In the genomic region with DNA sequence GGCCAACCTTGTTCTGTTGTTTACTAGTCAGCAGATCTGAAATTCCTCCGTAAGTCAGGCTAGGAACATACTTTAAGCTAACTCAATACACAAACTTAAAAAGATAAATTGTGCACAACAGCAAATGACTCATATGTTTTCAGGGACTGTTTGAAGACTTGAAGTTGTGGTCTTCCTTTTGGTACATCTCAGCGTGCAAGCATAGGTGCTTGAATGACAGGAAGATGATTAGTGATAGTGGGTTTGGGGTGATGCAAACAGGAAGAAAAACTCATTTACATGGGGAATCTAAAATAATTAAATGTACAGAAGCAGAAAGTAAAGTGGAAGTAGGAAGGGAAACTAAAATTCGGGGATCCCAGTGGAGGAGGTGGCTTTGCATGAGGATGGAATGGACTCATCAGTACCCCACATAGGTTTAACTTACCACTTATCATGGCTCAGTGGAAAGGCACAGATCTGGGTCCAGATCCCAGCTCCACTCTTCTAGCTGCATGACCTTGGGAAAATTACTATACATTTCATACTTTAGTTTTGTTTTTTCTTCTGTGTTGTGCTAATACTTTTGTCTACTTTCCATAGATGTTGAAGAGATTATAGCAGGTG, we compare ENCODE assay signal across 18 cellular contexts.
DNase-seq lines count a peak whose midpoint lies in the region; ATAC-seq, FAIRE-seq and TF ChIP-seq lines count a peak whose summit lies in the region.
"Had no signal": no experiment of that assay in that cellular context is flagged by ENCODE, and none has a peak within 500 bp of the region (broad histone marks: within the 10 kb centered on the region; RNA-seq: fewer than 3 reads in every experiment).

No MANE protein-coding gene starts in this region.

- intact Hi-C loops in CD4-positive, alpha-beta T cell (cut with DNase I, micrococcal nuclease) = loop anchor here in 1 of 2 experiments (2.0 kb wide), 1 partner anchor 27 kb away; no protein-coding TSS in a partner anchor
- intact Hi-C loops in activated T-helper 1 cell treated with anti-CD3 and anti-CD28 coated beads, Interleukin-12 subunit alpha, Interleukin-12 subunit beta, Interleukin-2, Interleukin-4 antibody, amounts not matched to agents 30 ng/mL and 10 ng/mL and 1 ng/mL, durations not matched to agents 14 hours and 24 hours and 36 hours (cut with micrococcal nuclease) = loop anchor here (1.0 kb wide), 1 partner anchor 12 kb away; no protein-coding TSS in a partner anchor
- intact Hi-C loops in Caco-2 (cut with micrococcal nuclease; ENCODE audit: unreplicated experiment) (no loop called here), uterus (cut with DNase I; ENCODE audit: low total_unique reads) (no loop called here)

- no peak overlapping the region for H3K27ac ChIP-seq in CD4-positive, alpha-beta T cell (ENCODE audit: low read depth, low read length)
- H3K27ac ChIP-seq in mesenchymal stem cell (ENCODE audit: low read length, poor library complexity, severe bottlenecking) (no peak overlapping the region), uterus (no peak overlapping the region)
- H3K27ac ChIP-seq: adrenal gland, epithelial cell of prostate had no signal

- no peak for TF ChIP-seq CTCF in CD4-positive, alpha-beta T cell (IDR thresholded peaks at IDR 0.05)
- TF ChIP-seq CTCF in Caco-2 (IDR thresholded peaks at IDR 0.05; ENCODE audit: insufficient read depth in 1 of 2, low read depth in 1 of 2, low read length in 1 of 2, severe bottlenecking in 1 of 2, unreplicated experiment in 1 of 2) (no peak), uterus (IDR thresholded peaks at IDR 0.05) (no peak)

- peak in 2 of 10 experiments; percentile 13 to 14 for DNase-seq in CD4-positive, alpha-beta T cell
- DNase-seq in GM12892 (ENCODE audit: insufficient read length) = no peak
- no peak for DNase-seq in activated T-helper 1 cell treated with anti-CD3 and anti-CD28 coated beads, Interleukin-12 subunit alpha, Interleukin-12 subunit beta, Interleukin-2, Interleukin-4 antibody, amounts not matched to agents 30 ng/mL and 10 ng/mL and 1 ng/mL, durations not matched to agents 14 hours and 24 hours and 36 hours (ENCODE audit: low spot score)
- peak; percentile 53 for DNase-seq in mesenchymal stem cell
- no peak for DNase-seq in Caco-2
- DNase-seq in uterus = no peak
- DNase-seq: activated CD4-positive, alpha-beta T cell treated with anti-CD3 and anti-CD28 coated beads for 1 hour; adrenal gland; islet precursor cell; MG63; NCI-H2081 had no signal

- H2AFZ ChIP-seq in mesenchymal stem cell (ENCODE audit: low read depth, low read length) = no peak overlapping the region

- no peak overlapping the region for H2BK120ac ChIP-seq in mesenchymal stem cell (ENCODE audit: low read depth, low read length)

- no peak overlapping the region for H2BK12ac ChIP-seq in mesenchymal stem cell (ENCODE audit: low read length in 2 of 2)

- H3K79me1 ChIP-seq in mesenchymal stem cell (replicated peaks; ENCODE audit: low read length, poor library complexity, severe bottlenecking) = no peaks in the 10 kb centered on the region

- peaks cover 17% of the 10 kb centered on the region for H3K4me1 Mint-ChIP-seq in CD4-positive, alpha-beta T cell (ENCODE audit: low read depth)
- peaks cover 26% of the 10 kb centered on the region for H3K4me1 Mint-ChIP-seq in activated T-helper 1 cell treated with anti-CD3 and anti-CD28 coated beads, Interleukin-12 subunit alpha, Interleukin-12 subunit beta, Interleukin-2, Interleukin-4 antibody, amounts not matched to agents 30 ng/mL and 10 ng/mL and 1 ng/mL, durations not matched to agents 14 hours and 24 hours and 36 hours (ENCODE audit: low read depth)
- H3K4me1 Mint-ChIP-seq in Caco-2 (ENCODE audit: low read depth, unreplicated experiment) = peaks cover 11% of the 10 kb centered on the region
- H3K4me1 Mint-ChIP-seq: B cell; stimulated activated memory B cell treated with anti-CD40 and anti-IgM and Interleukin-4, amounts not matched to agents 10 μg/mL and 1 μg/mL and 100 μg/mL, for 72 hours had no signal

- no peak overlapping the region for H3K9ac ChIP-seq in mesenchymal stem cell (ENCODE audit: low read length)

- peak overlapping the region; percentile 66 for H3K27ac Mint-ChIP-seq in CD4-positive, alpha-beta T cell
- H3K27ac Mint-ChIP-seq in activated T-helper 1 cell treated with anti-CD3 and anti-CD28 coated beads, Interleukin-12 subunit alpha, Interleukin-12 subunit beta, Interleukin-2, Interleukin-4 antibody, amounts not matched to agents 30 ng/mL and 10 ng/mL and 1 ng/mL, durations not matched to agents 14 hours and 24 hours and 36 hours = peak overlapping the region; percentile 49
- no peak overlapping the region for H3K27ac Mint-ChIP-seq in Caco-2 (ENCODE audit: unreplicated experiment)
- H3K27ac Mint-ChIP-seq: B cell; stimulated activated memory B cell treated with anti-CD40 and anti-IgM and Interleukin-4, amounts not matched to agents 10 μg/mL and 1 μg/mL and 100 μg/mL, for 72 hours had no signal

- no peak overlapping the region for H2BK5ac ChIP-seq in mesenchymal stem cell (ENCODE audit: low read depth, low read length, poor library complexity, severe bottlenecking)

- peak; percentile 87 for ATAC-seq in CD4-positive, alpha-beta T cell (ENCODE audit: poor library complexity)
- ATAC-seq in GM18858 (IDR thresholded peaks at IDR 0.05; ENCODE audit: unreplicated experiment) = no peak
- no peak for ATAC-seq in GM18520 (IDR thresholded peaks at IDR 0.05; ENCODE audit: unreplicated experiment)
- ATAC-seq: sciatic nerve; stimulated activated memory B cell treated with anti-CD40 and anti-IgM and Interleukin-4, amounts not matched to agents 10 μg/mL and 1 μg/mL and 100 μg/mL, for 72 hours had no signal

- no peaks in the 10 kb centered on the region for H3K9me3 Mint-ChIP-seq in CD4-positive, alpha-beta T cell
- H3K9me3 Mint-ChIP-seq in activated T-helper 1 cell treated with anti-CD3 and anti-CD28 coated beads, Interleukin-12 subunit alpha, Interleukin-12 subunit beta, Interleukin-2, Interleukin-4 antibody, amounts not matched to agents 30 ng/mL and 10 ng/mL and 1 ng/mL, durations not matched to agents 14 hours and 24 hours and 36 hours = no peaks in the 10 kb centered on the region
- H3K9me3 Mint-ChIP-seq in Caco-2 (ENCODE audit: unreplicated experiment) = no peaks in the 10 kb centered on the region
- H3K9me3 Mint-ChIP-seq: stimulated activated memory B cell treated with anti-CD40 and anti-IgM and Interleukin-4, amounts not matched to agents 10 μg/mL and 1 μg/mL and 100 μg/mL, for 72 hours had no signal

- no peak overlapping the region for H3K18ac ChIP-seq in mesenchymal stem cell (ENCODE audit: low read depth in 1 of 2, low read length in 2 of 2)

- FAIRE-seq in GM12892 (lab: Jason Lieb, UNC) = peak; percentile 60
- FAIRE-seq: H1 had no signal

- no TSS peak for BruUV-seq in Caco-2 (replicated peaks; lab: Mats Ljungman, UMichigan)

- no peak overlapping the region for H3K4me2 ChIP-seq in mesenchymal stem cell (ENCODE audit: low read length, poor library complexity, severe bottlenecking)

- POLR2A ChIA-PET in CD4-positive, alpha-beta T cell (lab: Charles Lee) = interaction anchor here (0.8 to 2.1 kb wide), 6 partner anchors 12 to 114 kb away, joined by 3 to 8 read pairs (median 5); no protein-coding TSS in a partner anchor
- POLR2A ChIA-PET in Caco-2 (lab: Charles Lee) = no interaction called here

- no peaks in the 10 kb centered on the region for H3K9me3 ChIP-seq in CD4-positive, alpha-beta T cell (ENCODE audit: control insufficient read depth, low read length)
- H3K9me3 ChIP-seq in mesenchymal stem cell (ENCODE audit: control insufficient read depth, low read length) (no peaks in the 10 kb centered on the region), Caco-2 (no peaks in the 10 kb centered on the region), uterus (no peaks in the 10 kb centered on the region)
- H3K9me3 ChIP-seq: adrenal gland, MG63 had no signal

- no peaks in the 10 kb centered on the region for H3K4me1 ChIP-seq in mesenchymal stem cell (ENCODE audit: control insufficient read depth, insufficient read depth, low read depth, low read length)
- no peaks in the 10 kb centered on the region for H3K4me1 ChIP-seq in Caco-2
- no peaks in the 10 kb centered on the region for H3K4me1 ChIP-seq in uterus
- H3K4me1 ChIP-seq: adrenal gland had no signal

- no peak for TF ChIP-seq POLR2A in GM12892 (IDR thresholded peaks at IDR 0.05; ENCODE audit: low read depth, low read length)
- no peak for TF ChIP-seq POLR2A in uterus (IDR thresholded peaks at IDR 0.05)

- H4K8ac ChIP-seq in mesenchymal stem cell (ENCODE audit: low read length) = no peak overlapping the region

- no peak overlapping the region for H3K14ac ChIP-seq in mesenchymal stem cell (ENCODE audit: low read length in 2 of 2)

- H3K23ac ChIP-seq in mesenchymal stem cell (ENCODE audit: low read length in 2 of 2) = no peak overlapping the region

- no peaks in the 10 kb centered on the region for H3K36me3 ChIP-seq in mesenchymal stem cell (ENCODE audit: control insufficient read depth in 1 of 2, insufficient read depth in 2 of 2, low read depth in 1 of 2, low read length in 2 of 2)
- H3K36me3 ChIP-seq in Caco-2 (ENCODE audit: control insufficient read depth, insufficient read depth, low read length) = no peaks in the 10 kb centered on the region
- no peaks in the 10 kb centered on the region for H3K36me3 ChIP-seq in uterus
- H3K36me3 ChIP-seq: adrenal gland, MG63 had no signal

- H3K27me3 Mint-ChIP-seq in CD4-positive, alpha-beta T cell = no peaks in the 10 kb centered on the region
- peaks cover 2% of the 10 kb centered on the region for H3K27me3 Mint-ChIP-seq in activated T-helper 1 cell treated with anti-CD3 and anti-CD28 coated beads, Interleukin-12 subunit alpha, Interleukin-12 subunit beta, Interleukin-2, Interleukin-4 antibody, amounts not matched to agents 30 ng/mL and 10 ng/mL and 1 ng/mL, durations not matched to agents 14 hours and 24 hours and 36 hours (ENCODE audit: insufficient read depth)
- H3K27me3 Mint-ChIP-seq in Caco-2 (ENCODE audit: insufficient read depth, unreplicated experiment) = no peaks in the 10 kb centered on the region

- H3K4ac ChIP-seq in mesenchymal stem cell (ENCODE audit: low read depth in 1 of 2, low read length in 2 of 2) = no peak overlapping the region

- H2AK5ac ChIP-seq in mesenchymal stem cell (ENCODE audit: low read length, severe bottlenecking) = no peak overlapping the region

- CTCF ChIA-PET in CD4-positive, alpha-beta T cell (lab: Charles Lee) = interaction anchor here (1.6 to 3.0 kb wide), 3 partner anchors 18 to 78 kb away, joined by 4 to 12 read pairs (median 12); no protein-coding TSS in a partner anchor
- CTCF ChIA-PET in Caco-2 (lab: Charles Lee) = interaction anchor here (0.6 kb wide), 1 partner anchor 78 kb away, joined by 3 read pairs; no protein-coding TSS in a partner anchor

- H3K4me3 Mint-ChIP-seq in CD4-positive, alpha-beta T cell = peak overlapping the region; percentile 16
- H3K4me3 Mint-ChIP-seq in activated T-helper 1 cell treated with anti-CD3 and anti-CD28 coated beads, Interleukin-12 subunit alpha, Interleukin-12 subunit beta, Interleukin-2, Interleukin-4 antibody, amounts not matched to agents 30 ng/mL and 10 ng/mL and 1 ng/mL, durations not matched to agents 14 hours and 24 hours and 36 hours = peak overlapping the region; percentile 5
- H3K4me3 Mint-ChIP-seq in Caco-2 (ENCODE audit: unreplicated experiment) = no peak overlapping the region
- H3K4me3 Mint-ChIP-seq: B cell; stimulated activated memory B cell treated with anti-CD40 and anti-IgM and Interleukin-4, amounts not matched to agents 10 μg/mL and 1 μg/mL and 100 μg/mL, for 72 hours had no signal

- 54% methylated on average over 2 of the region's 3 CpGs for WGBS in mesenchymal stem cell

- H3K4me3 ChIP-seq in mesenchymal stem cell (ENCODE audit: insufficient read depth in 1 of 2, low read depth in 1 of 2, low read length in 2 of 2) = no peak overlapping the region
- no peak overlapping the region for H3K4me3 ChIP-seq in Caco-2 (ENCODE audit: low read depth, low read length)
- no peak overlapping the region for H3K4me3 ChIP-seq in uterus
- H3K4me3 ChIP-seq: adrenal gland, MG63 had no signal

- H4K91ac ChIP-seq in mesenchymal stem cell (ENCODE audit: low read length) = no peak overlapping the region

- no peak overlapping the region for H2BK15ac ChIP-seq in mesenchymal stem cell (ENCODE audit: low read depth, poor library complexity, severe bottlenecking)

- H3K27me3 ChIP-seq in CD4-positive, alpha-beta T cell (ENCODE audit: control insufficient read depth, insufficient read depth, low read length) = no peaks in the 10 kb centered on the region
- H3K27me3 ChIP-seq in mesenchymal stem cell (ENCODE audit: control insufficient read depth in 1 of 2, insufficient read depth in 1 of 2, low read length in 2 of 2) = peaks cover 4 to 7% of the 10 kb centered on the region in 2 experiments
- H3K27me3 ChIP-seq in Caco-2 (replicated peaks; ENCODE audit: control insufficient read depth, insufficient read depth, low read length) = no peaks in the 10 kb centered on the region
- no peaks in the 10 kb centered on the region for H3K27me3 ChIP-seq in uterus
- H3K27me3 ChIP-seq: adrenal gland, MG63 had no signal

- no peaks in the 10 kb centered on the region for H3K36me3 Mint-ChIP-seq in CD4-positive, alpha-beta T cell (ENCODE audit: low read depth)
- H3K36me3 Mint-ChIP-seq in activated T-helper 1 cell treated with anti-CD3 and anti-CD28 coated beads, Interleukin-12 subunit alpha, Interleukin-12 subunit beta, Interleukin-2, Interleukin-4 antibody, amounts not matched to agents 30 ng/mL and 10 ng/mL and 1 ng/mL, durations not matched to agents 14 hours and 24 hours and 36 hours (ENCODE audit: low read depth) = no peaks in the 10 kb centered on the region
- no peaks in the 10 kb centered on the region for H3K36me3 Mint-ChIP-seq in Caco-2 (ENCODE audit: insufficient read depth, unreplicated experiment)
- H3K36me3 Mint-ChIP-seq: stimulated activated memory B cell treated with anti-CD40 and anti-IgM and Interleukin-4, amounts not matched to agents 10 μg/mL and 1 μg/mL and 100 μg/mL, for 72 hours had no signal
